Comparison of ENCODE assay signal across 1 cellular context in genomic region chr16:54628796-54629625, GRCh38.
A peak's percentile ranks its signal among the peaks of the same experiment; 100 is the strongest.
TF ChIP-seq lines count a peak whose summit lies in the region.

No MANE protein-coding gene starts in this region.

TF ChIP-seq in HepG2, 621 proteins besides CTCF, POLR2A, EP300 and RAD21 (continued from another document and continues in another):
- TF ChIP-seq TEF (CRISPR knock-in tag; IDR thresholded peaks at IDR 0.05) (no peak), ZNF235 (CRISPR knock-in tag; IDR thresholded peaks at IDR 0.05; ENCODE audit: borderline replicate concordance) (no peak), ZNF784 (CRISPR knock-in tag; IDR thresholded peaks at IDR 0.05; ENCODE audit: borderline replicate concordance) (no peak; the same call in 1 of the 2 replicates), STAG1 (CRISPR knock-in tag; IDR thresholded peaks at IDR 0.05) (peak; percentile 28), FOXP1 (IDR thresholded peaks at IDR 0.05) (peak; percentile 50; the same call in 1 of the 2 replicates), FOXP1 (CRISPR knock-in tag; IDR thresholded peaks at IDR 0.05) (peak; percentile 98), POLR2AphosphoS2 (IDR thresholded peaks at IDR 0.05; ENCODE audit: low read depth, low read length) (no peak), ATM (IDR thresholded peaks at IDR 0.05; ENCODE audit: borderline replicate concordance) (no peak), ZNF83 (CRISPR knock-in tag; IDR thresholded peaks at IDR 0.05; ENCODE audit: borderline replicate concordance) (no peak), ZNF572 (CRISPR knock-in tag; IDR thresholded peaks at IDR 0.05) (no peak), YEATS2 (CRISPR knock-in tag; IDR thresholded peaks at IDR 0.05; ENCODE audit: borderline replicate concordance) (peak; percentile 58; the same call in 1 of the 2 replicates), DDIT3 (CRISPR knock-in tag; IDR thresholded peaks at IDR 0.05) (no peak), ZNF720 (CRISPR knock-in tag; IDR thresholded peaks at IDR 0.05) (no peak), ZFYVE20 (CRISPR knock-in tag; IDR thresholded peaks at IDR 0.05; ENCODE audit: borderline replicate concordance, low read depth) (no peak), ZMYM4 (CRISPR knock-in tag; IDR thresholded peaks at IDR 0.05) (peak; percentile 54; the same call in 1 of the 2 replicates), GTF2F1 (IDR thresholded peaks at IDR 0.05; ENCODE audit: low read length) (no peak), CBX2 (IDR thresholded peaks at IDR 0.05; ENCODE audit: low read depth, low read length) (peak; percentile 57; the same call in 1 of the 2 replicates), CBX2 (CRISPR knock-in tag; IDR thresholded peaks at IDR 0.05; ENCODE audit: low read depth) (no peak; the same call in 1 of the 2 replicates), ZNF33B (CRISPR knock-in tag; IDR thresholded peaks at IDR 0.05) (peak; percentile 49; the same call in 1 of the 2 replicates), KLF16 (CRISPR knock-in tag; IDR thresholded peaks at IDR 0.05) (0 out of 4 replicates have a peak, but pooled peaks of 1 of the 2 experiments have one; percentile 70), ZNF326 (CRISPR knock-in tag; IDR thresholded peaks at IDR 0.05; ENCODE audit: borderline replicate concordance) (no peak), ZKSCAN8 (CRISPR knock-in tag; IDR thresholded peaks at IDR 0.05; ENCODE audit: borderline replicate concordance) (no peak), SMARCC2 (IDR thresholded peaks at IDR 0.05) (no peak), ZNF792 (CRISPR knock-in tag; IDR thresholded peaks at IDR 0.05) (no peak), HMGXB3 (CRISPR knock-in tag; IDR thresholded peaks at IDR 0.05; ENCODE audit: borderline replicate concordance) (peak; percentile 51; the same call in 1 of the 2 replicates), TAF15 (IDR thresholded peaks at IDR 0.05; ENCODE audit: low read depth, low read length, poor library complexity, severe bottlenecking) (no peak), ZNF773 (CRISPR knock-in tag; IDR thresholded peaks at IDR 0.05; ENCODE audit: borderline replicate concordance) (no peak), GRHL1 (CRISPR knock-in tag; conservative IDR thresholded peaks at IDR 0.05) (no peak), KDM3A (CRISPR knock-in tag; IDR thresholded peaks at IDR 0.05; ENCODE audit: low read depth) (peak; percentile 71; the same call in 1 of the 2 replicates), EEA1 (CRISPR knock-in tag; IDR thresholded peaks at IDR 0.05; ENCODE audit: borderline replicate concordance) (no peak), SATB2 (CRISPR knock-in tag; IDR thresholded peaks at IDR 0.05) (peak; percentile 89; the same call in 1 of the 2 replicates), ARID4A (CRISPR knock-in tag; IDR thresholded peaks at IDR 0.05; ENCODE audit: borderline replicate concordance) (no peak; the same call in 1 of the 2 replicates)
- TF ChIP-seq, protein P1, sequence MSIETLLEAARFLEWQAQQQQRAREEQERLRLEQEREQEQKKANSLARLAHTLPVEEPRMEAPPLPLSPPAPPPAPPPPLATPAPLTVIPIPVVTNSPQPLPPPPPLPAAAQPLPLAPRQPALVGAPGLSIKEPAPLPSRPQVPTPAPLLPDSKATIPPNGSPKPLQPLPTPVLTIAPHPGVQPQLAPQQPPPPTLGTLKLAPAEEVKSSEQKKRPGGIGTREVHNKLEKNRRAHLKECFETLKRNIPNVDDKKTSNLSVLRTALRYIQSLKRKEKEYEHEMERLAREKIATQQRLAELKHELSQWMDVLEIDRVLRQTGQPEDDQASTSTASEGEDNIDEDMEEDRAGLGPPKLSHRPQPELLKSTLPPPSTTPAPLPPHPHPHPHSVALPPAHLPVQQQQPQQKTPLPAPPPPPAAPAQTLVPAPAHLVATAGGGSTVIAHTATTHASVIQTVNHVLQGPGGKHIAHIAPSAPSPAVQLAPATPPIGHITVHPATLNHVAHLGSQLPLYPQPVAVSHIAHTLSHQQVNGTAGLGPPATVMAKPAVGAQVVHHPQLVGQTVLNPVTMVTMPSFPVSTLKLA (IDR thresholded peaks at IDR 0.05): no peak
- TF ChIP-seq, protein P2, sequence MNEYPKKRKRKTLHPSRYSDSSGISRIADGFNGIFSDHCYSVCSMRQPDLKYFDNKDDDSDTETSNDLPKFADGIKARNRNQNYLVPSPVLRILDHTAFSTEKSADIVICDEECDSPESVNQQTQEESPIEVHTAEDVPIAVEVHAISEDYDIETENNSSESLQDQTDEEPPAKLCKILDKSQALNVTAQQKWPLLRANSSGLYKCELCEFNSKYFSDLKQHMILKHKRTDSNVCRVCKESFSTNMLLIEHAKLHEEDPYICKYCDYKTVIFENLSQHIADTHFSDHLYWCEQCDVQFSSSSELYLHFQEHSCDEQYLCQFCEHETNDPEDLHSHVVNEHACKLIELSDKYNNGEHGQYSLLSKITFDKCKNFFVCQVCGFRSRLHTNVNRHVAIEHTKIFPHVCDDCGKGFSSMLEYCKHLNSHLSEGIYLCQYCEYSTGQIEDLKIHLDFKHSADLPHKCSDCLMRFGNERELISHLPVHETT (CRISPR knock-in tag; conservative IDR thresholded peaks at IDR 0.05): no peak
- TF ChIP-seq, protein P3, sequence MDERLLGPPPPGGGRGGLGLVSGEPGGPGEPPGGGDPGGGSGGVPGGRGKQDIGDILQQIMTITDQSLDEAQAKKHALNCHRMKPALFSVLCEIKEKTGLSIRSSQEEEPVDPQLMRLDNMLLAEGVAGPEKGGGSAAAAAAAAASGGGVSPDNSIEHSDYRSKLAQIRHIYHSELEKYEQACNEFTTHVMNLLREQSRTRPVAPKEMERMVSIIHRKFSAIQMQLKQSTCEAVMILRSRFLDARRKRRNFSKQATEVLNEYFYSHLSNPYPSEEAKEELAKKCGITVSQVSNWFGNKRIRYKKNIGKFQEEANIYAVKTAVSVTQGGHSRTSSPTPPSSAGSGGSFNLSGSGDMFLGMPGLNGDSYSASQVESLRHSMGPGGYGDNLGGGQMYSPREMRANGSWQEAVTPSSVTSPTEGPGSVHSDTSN (CRISPR knock-in tag; IDR thresholded peaks at IDR 0.05): no peak
- TF ChIP-seq, protein P4, sequence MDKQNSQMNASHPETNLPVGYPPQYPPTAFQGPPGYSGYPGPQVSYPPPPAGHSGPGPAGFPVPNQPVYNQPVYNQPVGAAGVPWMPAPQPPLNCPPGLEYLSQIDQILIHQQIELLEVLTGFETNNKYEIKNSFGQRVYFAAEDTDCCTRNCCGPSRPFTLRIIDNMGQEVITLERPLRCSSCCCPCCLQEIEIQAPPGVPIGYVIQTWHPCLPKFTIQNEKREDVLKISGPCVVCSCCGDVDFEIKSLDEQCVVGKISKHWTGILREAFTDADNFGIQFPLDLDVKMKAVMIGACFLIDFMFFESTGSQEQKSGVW (CRISPR knock-in tag; IDR thresholded peaks at IDR 0.05; ENCODE audit: borderline replicate concordance): no peak
